Comparison of ENCODE assay signal across 9 cellular contexts in the genomic region with DNA sequence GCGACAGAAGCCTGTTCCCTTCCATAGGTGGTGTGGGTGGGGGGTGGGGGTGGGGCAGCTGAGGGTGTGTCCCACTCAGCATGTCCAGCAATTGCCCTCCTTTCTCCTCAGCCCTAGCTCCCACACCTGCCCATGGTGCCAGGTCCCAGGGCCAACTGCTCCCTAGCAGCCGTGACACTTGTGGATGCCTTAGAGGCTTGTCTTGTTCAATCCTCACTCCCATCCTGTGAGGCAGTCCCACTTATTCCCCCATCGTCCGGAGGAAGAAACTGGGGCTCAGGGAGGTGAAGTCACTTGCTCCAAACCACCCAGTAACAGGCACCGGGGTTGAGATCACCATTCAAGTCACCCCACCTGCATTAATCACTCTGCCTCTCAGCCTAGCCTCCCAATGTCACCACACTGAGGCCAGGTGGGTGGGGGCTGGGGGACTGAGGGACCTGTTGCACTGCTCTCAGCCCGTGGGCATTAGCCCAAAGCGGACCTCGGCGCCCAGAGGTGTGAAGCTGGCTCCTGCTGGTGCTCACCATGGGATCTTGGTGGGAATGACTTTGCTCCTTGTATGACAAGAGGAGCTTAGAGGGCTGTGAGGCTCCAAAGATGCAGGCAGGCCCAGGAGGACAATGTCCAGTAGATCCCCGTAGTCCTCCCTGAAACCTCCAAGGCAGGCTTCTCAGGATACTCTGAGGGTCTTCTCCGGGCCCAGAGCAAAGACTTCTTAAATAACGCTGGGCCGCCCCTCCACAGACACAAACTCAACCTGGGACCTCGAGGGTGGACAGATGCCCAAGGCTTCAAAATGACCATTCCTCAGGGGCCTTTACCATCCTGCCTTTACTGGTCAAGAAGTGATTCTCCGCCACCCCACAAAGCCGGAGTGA. TPM values are rescaled to one million over a fixed set of nuclear protein-coding genes. Genes with fewer than 3 reads are reported as not detected.
DNase-seq lines count a peak whose midpoint lies in the region; ATAC-seq, FAIRE-seq and TF ChIP-seq lines count a peak whose summit lies in the region.
"Had no signal": no experiment of that assay in that cellular context is flagged by ENCODE, and none has a peak within 500 bp of the region (broad histone marks: within the 10 kb centered on the region; RNA-seq: fewer than 3 reads in every experiment).

No MANE protein-coding gene starts in this region.

- peak overlapping the region; percentile 6 for H2BK15ac ChIP-seq in mesenchymal stem cell (ENCODE audit: low read depth, poor library complexity, severe bottlenecking)

- H3K14ac ChIP-seq in mesenchymal stem cell (ENCODE audit: low read length in 2 of 2), result no peak overlapping the region

- peaks cover 43% of the 10 kb centered on the region for H3K4me1 Mint-ChIP-seq in HFFc6 (ENCODE audit: low read depth)

- H3K4me2 ChIP-seq in A549, result peak overlapping the region; percentile 91
- peak overlapping the region; percentile 83 for H3K4me2 ChIP-seq in mesenchymal stem cell (ENCODE audit: low read length, poor library complexity, severe bottlenecking)

- CTCF ChIA-PET in A549 (lab: Yijun Ruan, JAX), result interaction anchor here (0.9 kb wide), 1 partner anchor 60 kb away, joined by 3 read pairs; no protein-coding TSS in a partner anchor

- no peak overlapping the region for H2BK120ac ChIP-seq in mesenchymal stem cell (ENCODE audit: low read depth, low read length)

- H2AK5ac ChIP-seq in mesenchymal stem cell (ENCODE audit: low read length, severe bottlenecking), result no peak overlapping the region

- no peak for FAIRE-seq in A549 (lab: Jason Lieb, UNC)
- FAIRE-seq in GM19239 (lab: Jason Lieb, UNC), result no peak

- H4K91ac ChIP-seq in mesenchymal stem cell (ENCODE audit: low read length), result no peak overlapping the region

- H3K9me3 Mint-ChIP-seq in HFFc6, result no peaks in the 10 kb centered on the region

- H3K4me3 ChIP-seq in A549, result no peak overlapping the region
- peak overlapping the region; percentile 82 for H3K4me3 ChIP-seq in brain microvascular endothelial cell (ENCODE audit: low read depth, low read length)
- peak overlapping the region in 1 of 2 experiments; percentile 82 for H3K4me3 ChIP-seq in mesenchymal stem cell (ENCODE audit: insufficient read depth in 1 of 2, low read depth in 1 of 2, low read length in 2 of 2)

- H3K4me1 ChIP-seq in A549 (peaks cover 17% of the 10 kb centered on the region), mesenchymal stem cell (ENCODE audit: control insufficient read depth, insufficient read depth, low read depth, low read length) (peaks cover 41% of the 10 kb centered on the region)

- POLR2A ChIA-PET in A549 (lab: Yijun Ruan, JAX), result no interaction called here

- peak overlapping the region in 1 of 2 experiments; percentile 94; a peak in 2 of 6 replicates for H3K27ac ChIP-seq in A549
- peak overlapping the region; percentile 63 for H3K27ac ChIP-seq in brain microvascular endothelial cell
- H3K27ac ChIP-seq in mesenchymal stem cell (ENCODE audit: low read length, poor library complexity, severe bottlenecking), result no peak overlapping the region

- ATAC-seq in A549, result no peak
- no peak for ATAC-seq in GM19452 (IDR thresholded peaks at IDR 0.05; ENCODE audit: unreplicated experiment)

- H2BK5ac ChIP-seq in mesenchymal stem cell (ENCODE audit: low read depth, low read length, poor library complexity, severe bottlenecking), result no peak overlapping the region

- H3K79me1 ChIP-seq in mesenchymal stem cell (replicated peaks; ENCODE audit: low read length, poor library complexity, severe bottlenecking), result peaks cover 24% of the 10 kb centered on the region

- H3K27ac Mint-ChIP-seq in HFFc6, result peak overlapping the region; percentile 82; the same call in 1 of the 2 replicates

- in situ Hi-C loops in brain microvascular endothelial cell (cut with HindIII; ENCODE audit: low pct_ligation_motif_present, low sequenced_read_pairs), result no loop called here

- H3K4me3 Mint-ChIP-seq in HFFc6, result peak overlapping the region; percentile 91

- peaks cover 4% of the 10 kb centered on the region; the same call in 1 of the 2 replicates for H3K36me3 Mint-ChIP-seq in HFFc6 (ENCODE audit: low read depth)

- TF ChIP-seq EP300 in A549 (IDR thresholded peaks at IDR 0.05), result no peak

- 89% methylated on average over 7 of the region's 16 CpGs for WGBS in A549 (ENCODE audit: missing lambda C conversion rate)
- WGBS in mesenchymal stem cell, result 93% methylated on average over 15 of the region's 16 CpGs

- H3K36me3 ChIP-seq in brain microvascular endothelial cell (replicated peaks) (peaks cover 25% of the 10 kb centered on the region), mesenchymal stem cell (ENCODE audit: control insufficient read depth in 1 of 2, insufficient read depth in 2 of 2, low read depth in 1 of 2, low read length in 2 of 2) (peaks cover 23 to 51% of the 10 kb centered on the region in 2 experiments)

- H3K27me3 Mint-ChIP-seq in HFFc6 (ENCODE audit: insufficient read depth), result peaks cover 4% of the 10 kb centered on the region

- no peak overlapping the region for H3K4ac ChIP-seq in mesenchymal stem cell (ENCODE audit: low read depth in 1 of 2, low read length in 2 of 2)

- no peak overlapping the region for H2BK12ac ChIP-seq in mesenchymal stem cell (ENCODE audit: low read length in 2 of 2)

- no peak overlapping the region for H2AFZ ChIP-seq in mesenchymal stem cell (ENCODE audit: low read depth, low read length)

- H4K8ac ChIP-seq in mesenchymal stem cell (ENCODE audit: low read length), result no peak overlapping the region

- TF ChIP-seq CTCF in A549 (IDR thresholded peaks at IDR 0.05) (no peak), HFFc6 (IDR thresholded peaks at IDR 0.05) (no peak), brain microvascular endothelial cell (IDR thresholded peaks at IDR 0.05; ENCODE audit: low read depth, low read length, missing control alignments) (no peak)

- no peak for TF ChIP-seq POLR2A in A549 (IDR thresholded peaks at IDR 0.05; ENCODE audit: low read length)

- DNase-seq in A549 (ENCODE audit: low read depth in 1 of 2, low spot score in 1 of 2) (no peak), HFFc6 (no peak), brain microvascular endothelial cell (no peak), mesenchymal stem cell (no peak), NCI-H2107 (lab: John Stamatoyannopoulos, UW) (no peak), NCI-H510A (lab: John Stamatoyannopoulos, UW) (no peak), GM19239 (ENCODE audit: insufficient read length, low spot score) (no peak)
- DNase-seq: NK-92 treated with Interleukin-12 subunit alpha and Interleukin-12 subunit beta, amount 100 ng/mL, for 24 hours had no signal

- H3K27me3 ChIP-seq in brain microvascular endothelial cell (replicated peaks) (no peaks in the 10 kb centered on the region), mesenchymal stem cell (ENCODE audit: control insufficient read depth in 1 of 2, insufficient read depth in 1 of 2, low read length in 2 of 2) (no peaks in the 10 kb centered on the region)

- no peak overlapping the region for H3K23ac ChIP-seq in mesenchymal stem cell (ENCODE audit: low read length in 2 of 2)

- TF ChIP-seq RAD21 in A549 (conservative IDR thresholded peaks at IDR 0.05 in 1 of 2, IDR thresholded peaks at IDR 0.05 in 1 of 2), result no peak

- H3K18ac ChIP-seq in mesenchymal stem cell (ENCODE audit: low read depth in 1 of 2, low read length in 2 of 2), result no peak overlapping the region

- peak overlapping the region; percentile 75 for H3K9ac ChIP-seq in mesenchymal stem cell (ENCODE audit: low read length)

- no peaks in the 10 kb centered on the region for H3K9me3 ChIP-seq in A549
- no peaks in the 10 kb centered on the region for H3K9me3 ChIP-seq in mesenchymal stem cell (ENCODE audit: control insufficient read depth, low read length)

TF ChIP-seq in A549, 52 proteins besides CTCF, POLR2A, EP300 and RAD21 (continues in another document):
- no peak for TF ChIP-seq MYC (IDR thresholded peaks at IDR 0.05; ENCODE audit: borderline replicate concordance, low read length)
- TF ChIP-seq, protein P1, sequence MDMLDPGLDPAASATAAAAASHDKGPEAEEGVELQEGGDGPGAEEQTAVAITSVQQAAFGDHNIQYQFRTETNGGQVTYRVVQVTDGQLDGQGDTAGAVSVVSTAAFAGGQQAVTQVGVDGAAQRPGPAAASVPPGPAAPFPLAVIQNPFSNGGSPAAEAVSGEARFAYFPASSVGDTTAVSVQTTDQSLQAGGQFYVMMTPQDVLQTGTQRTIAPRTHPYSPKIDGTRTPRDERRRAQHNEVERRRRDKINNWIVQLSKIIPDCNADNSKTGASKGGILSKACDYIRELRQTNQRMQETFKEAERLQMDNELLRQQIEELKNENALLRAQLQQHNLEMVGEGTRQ (IDR thresholded peaks at IDR 0.05), result no peak
- TF ChIP-seq JUN (IDR thresholded peaks at IDR 0.05), result no peak
- no peak for TF ChIP-seq RARB (CRISPR knock-in tag; IDR thresholded peaks at IDR 0.05)
- TF ChIP-seq KDM5A (IDR thresholded peaks at IDR 0.05), result no peak

RNA-seq across cellular contexts. Expression of a gene that starts 1.8 kb away (rescaled TPM):
- polyA plus RNA-seq in A549 (2011; rRNA removed), result 23.2 and 50.4 TPM in 2 replicates
- 80.1 and 97.7 TPM in 2 replicates for polyA plus RNA-seq in A549 (2012; cell fraction: cytosol; rRNA removed)
- polyA plus RNA-seq in A549 (2012; cell fraction: nucleus; rRNA removed), result 142 and 162 TPM in 2 replicates
- polyA plus RNA-seq in A549 (2017; fragmentation: RNase III; extraction: RNeasy Plus Mini Kit Qiagen cat#74134 plus additional on column Dnase treatment), result 71.6 to 82.0 TPM (median 81.1 TPM) in 3 replicates
- 46.6 and 47.7 TPM in 2 replicates for polyA minus RNA-seq in A549 (2011; rRNA and poly(A)+ RNA removed)
- 100 to 1,000 TPM; 156 to 198 (median 183) TPM for total RNA-seq in HFFc6 (2021; fragmentation: NEBNext Ultra II Directional; extraction: Animal tissue kit (Norgen Biotek cat#: 25700))
- 107 TPM for polyA plus RNA-seq in mesenchymal stem cell (2013, experiment 1 of 2)
- polyA plus RNA-seq in mesenchymal stem cell (2013, experiment 2 of 2), result 105 TPM

RNA-seq across cellular contexts. Expression of a gene that starts 4.5 kb away (rescaled TPM):
- polyA plus RNA-seq in A549 (2011; rRNA removed) (9.3 and 11.7 TPM in 2 replicates), A549 (2017; fragmentation: RNase III; extraction: RNeasy Plus Mini Kit Qiagen cat#74134 plus additional on column Dnase treatment) (60.8 to 66.7 TPM (median 63.3 TPM) in 3 replicates)
- 82.0 and 95.5 TPM in 2 replicates for polyA plus RNA-seq in A549 (2012; cell fraction: cytosol; rRNA removed)
- polyA plus RNA-seq in A549 (2012; cell fraction: nucleus; rRNA removed), result 7.6 and 32.8 TPM in 2 replicates
- polyA minus RNA-seq in A549 (2011; rRNA and poly(A)+ RNA removed), result 3.9 and 4.3 TPM in 2 replicates
- 10 to 100 TPM; 22.2 to 38.4 (median 28.3) TPM for total RNA-seq in HFFc6 (2021; fragmentation: NEBNext Ultra II Directional; extraction: Animal tissue kit (Norgen Biotek cat#: 25700))
- polyA plus RNA-seq in mesenchymal stem cell (2013, experiment 1 of 2), result 58.9 TPM
- 60.7 TPM for polyA plus RNA-seq in mesenchymal stem cell (2013, experiment 2 of 2)

RNA-seq across cellular contexts. Expression of a gene that starts 36.7 kb away (rescaled TPM):
- polyA plus RNA-seq in A549 (2011; rRNA removed), result 0.03 TPM in 1 of 2 replicates, not detected in the other
- polyA plus RNA-seq in A549 (2012; cell fraction: cytosol; rRNA removed), result 0.01 and 0.08 TPM in 2 replicates
- 0.26 and 0.32 TPM in 2 replicates for polyA plus RNA-seq in A549 (2012; cell fraction: nucleus; rRNA removed)
- 0.04 to 0.07 TPM in 2 of 3 replicates, not detected in the other for polyA plus RNA-seq in A549 (2017; fragmentation: RNase III; extraction: RNeasy Plus Mini Kit Qiagen cat#74134 plus additional on column Dnase treatment)
- not detected in 2 replicates for polyA minus RNA-seq in A549 (2011; rRNA and poly(A)+ RNA removed)
- total RNA-seq in HFFc6 (2021; fragmentation: NEBNext Ultra II Directional; extraction: Animal tissue kit (Norgen Biotek cat#: 25700)), result not detected
- not detected for polyA plus RNA-seq in mesenchymal stem cell (2013, experiment 1 of 2)
- 0.04 TPM for polyA plus RNA-seq in mesenchymal stem cell (2013, experiment 2 of 2)
